ENCODE assay signal across 23 cellular contexts in the genomic region with DNA sequence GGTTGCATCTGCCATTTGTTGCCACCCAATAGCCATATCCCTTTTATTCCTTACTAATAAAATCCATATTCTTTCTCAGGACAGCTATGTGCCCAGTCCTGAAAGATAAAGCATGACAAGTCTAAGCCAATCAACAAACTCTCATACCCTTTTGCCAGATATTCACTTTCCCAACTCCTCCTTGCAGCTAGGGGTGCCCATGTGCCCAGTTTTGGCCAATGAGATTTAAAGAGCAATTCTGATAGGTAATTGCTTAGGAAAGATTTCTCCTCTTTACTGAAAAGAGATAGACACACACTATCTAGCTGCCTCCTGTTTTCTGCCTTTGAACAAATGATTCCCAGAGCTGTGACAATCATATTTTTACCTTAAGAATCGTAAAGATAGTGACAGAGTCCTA.
"Had no signal": no experiment of that assay in that cellular context is flagged by ENCODE, and none has a peak within 500 bp of the region (broad histone marks: within the 10 kb centered on the region; RNA-seq: fewer than 3 reads in every experiment).

No MANE protein-coding gene starts in this region.

- H3K27ac ChIP-seq: KMS-11, SJSA1, SK-N-MC had no signal

- H3K9ac ChIP-seq: KMS-11 had no signal

- DNase-seq: Kasumi-1, MM.1S, NCI-H1092 treated with DMSO at 0.1 percent for 48 hours, NCI-H1436, NCI-H187, NCI-H2029, NCI-H2081 treated with DMSO at 0.1 percent for 48 hours, NCI-H2171, NCI-H226, NCI-H446, NCI-H510A, NCI-H524 treated with DMSO at 0.1 percent for 48 hours, NCI-H69, NCI-H774, Right ventricle myocardium superior, RPMI8226, SIG-M5, T-helper 1 cell had no signal

- H3K4me2 ChIP-seq: KMS-11 had no signal

- H3K4me3 ChIP-seq: SJSA1, SK-N-MC had no signal

- H3K36me3 ChIP-seq: SJSA1 had no signal

- FAIRE-seq: HTR-8/SVneo, RCC 7860 had no signal
